ENCODE assay signal across 9 cellular contexts in genomic region chr6:24359640-24360454, GRCh38. TPM values are rescaled to one million over a fixed set of nuclear protein-coding genes. Genes with fewer than 3 reads are reported as not detected.
DNase-seq lines count a peak whose midpoint lies in the region; ATAC-seq and TF ChIP-seq lines count a peak whose summit lies in the region.
"Had no signal": no experiment of that assay in that cellular context is flagged by ENCODE, and none has a peak within 500 bp of the region (broad histone marks: within the 10 kb centered on the region; RNA-seq: fewer than 3 reads in every experiment).

No MANE protein-coding gene starts in this region.

- ATAC-seq in GM19372 (IDR thresholded peaks at IDR 0.05; ENCODE audit: low read depth, unreplicated experiment) (peak; percentile 70), HG03469 (IDR thresholded peaks at IDR 0.05; ENCODE audit: unreplicated experiment) (peak; percentile 81)

- DNase-seq in NCI-H526 (lab: John Stamatoyannopoulos, UW) (peak; percentile 95 to 96), dorsolateral prefrontal cortex (peak; percentile 40 to 87 (median 74))
- DNase-seq in activated CD4-positive, alpha-beta T cell treated with anti-CD3 and anti-CD28 coated beads, Interleukin-2, amount 50 U/mL, for 1 hour, result peak; percentile 78
- peak; percentile 85 for DNase-seq in stimulated activated CD4-positive, alpha-beta T cell treated with anti-CD3 and anti-CD28 coated beads, Interleukin-4, amount 100 ng/mL, for 1 hour

- H4K20me1 ChIP-seq in BLaER1, result no peaks in the 10 kb centered on the region

- H3K4me2 ChIP-seq in BLaER1, result peak overlapping the region; percentile 66

- intact Hi-C loops in dorsolateral prefrontal cortex (cut with DNase I), result loop anchor here in 1 of 2 donors (2.0 kb wide), 1 partner anchor 77 kb away; no protein-coding TSS in a partner anchor

- WGBS in liver, result 13% methylated on average over 55 of the region's 55 CpGs

- H3K4me1 ChIP-seq in BLaER1, result peaks cover 10% of the 10 kb centered on the region
- H3K4me1 ChIP-seq in liver (ENCODE audit: control insufficient read depth in 4 of 4, insufficient read depth in 4 of 4, low read length in 3 of 4), result peaks cover 6 to 18% (median 13%) of the 10 kb centered on the region in 4 donors

- H3K27me3 ChIP-seq in BLaER1 (no peaks in the 10 kb centered on the region), dorsolateral prefrontal cortex (peaks cover 0 to 19% (median 0%) of the 10 kb centered on the region in 45 donors), liver (ENCODE audit: control insufficient read depth in 4 of 4, insufficient read depth in 4 of 4, low read length in 3 of 4) (no peaks in the 10 kb centered on the region)

- TF ChIP-seq RAD21 in liver (IDR thresholded peaks at IDR 0.05), result peak; percentile 31 to 72

- H3K27ac ChIP-seq in BLaER1 (no peak overlapping the region), dorsolateral prefrontal cortex (peak overlapping the region in 39 of 59 donors; percentile 4 to 80 (median 50)), liver (ENCODE audit: low read depth in 1 of 2, low read length in 2 of 2) (no peak overlapping the region)

- no peak overlapping the region for H3K9ac ChIP-seq in BLaER1
- no peak overlapping the region for H3K9ac ChIP-seq in liver (ENCODE audit: low read depth in 1 of 2, low read length in 2 of 2)

- H3K36me3 ChIP-seq in BLaER1 (no peaks in the 10 kb centered on the region), liver (ENCODE audit: control insufficient read depth in 4 of 4, insufficient read depth in 3 of 4, low read depth in 1 of 4, low read length in 3 of 4) (no peaks in the 10 kb centered on the region)

- H3K4me3 ChIP-seq in BLaER1 (peak overlapping the region; percentile 55), dorsolateral prefrontal cortex (peak overlapping the region; percentile 33 to 77 (median 64)), liver (ENCODE audit: low read depth in 1 of 3, low read length in 3 of 3) (peak overlapping the region in 2 of 3 donors; percentile 13 to 46)

- H3K9me3 ChIP-seq in BLaER1 (peaks cover 14% of the 10 kb centered on the region), liver (ENCODE audit: control insufficient read depth in 4 of 4, low read length in 3 of 4) (no peaks in the 10 kb centered on the region)

- peak in 55 of 56 donors; percentile 20 to 73 (median 53) for TF ChIP-seq CTCF in dorsolateral prefrontal cortex (IDR thresholded peaks at IDR 0.05 in 54 of 56, conservative IDR thresholded peaks at IDR 0.05 in 2 of 56; ENCODE audit: low read depth in 1 of 56, partially characterized antibody in 56 of 56)
- peak; percentile 51 for TF ChIP-seq CTCF in liver (IDR thresholded peaks at IDR 0.05; ENCODE audit: low read depth, low read length, missing input control)

TF ChIP-seq in liver, 16 proteins besides CTCF, POLR2A, EP300 and RAD21:
- TF ChIP-seq TAF1 (conservative IDR thresholded peaks at IDR 0.05) (no peak), NR2F2 (IDR thresholded peaks at IDR 0.05) (no peak), HNF4A (conservative IDR thresholded peaks at IDR 0.05) (no peak), ZBTB33 (IDR thresholded peaks at IDR 0.05) (no peak), JUND (IDR thresholded peaks at IDR 0.05) (no peak), FOXA1 (IDR thresholded peaks at IDR 0.05) (no peak), RXRA (IDR thresholded peaks at IDR 0.05) (no peak), ATF3 (IDR thresholded peaks at IDR 0.05) (no peak), EGR1 (IDR thresholded peaks at IDR 0.05; ENCODE audit: low read depth in 2 of 2) (no peak), SP1 (IDR thresholded peaks at IDR 0.05) (no peak), FOXA2 (IDR thresholded peaks at IDR 0.05) (no peak), MAX (IDR thresholded peaks at IDR 0.05) (no peak)

RNA-seq across cellular contexts. Expression of gene DCDC2, which starts 2.0 kb away (rescaled TPM):
- total RNA-seq in dorsolateral prefrontal cortex (10 to 100 TPM in 1 of 120 experiments, 1 to 10 TPM in 111, under 1 TPM in 8; 0.28 to 11.1 (median 2.5) TPM), liver (10 to 100 TPM in 1 of 2 donors, 1 to 10 TPM in 1; 2.8 to 13.0 TPM)
- 1 to 10 TPM in 1 of 2 donors, under 1 TPM in 1; 0.51 to 1.3 TPM for polyA plus RNA-seq in liver
- total RNA-seq: T-helper 2 cell treated with Interferon-gamma antibody and Interleukin-4, amounts not matched to agents 100 ng/mL and 5 ng/mL, for 36 hours had no signal

RNA-seq across cellular contexts. Expression of gene MRS2, which starts 42.9 kb away (rescaled TPM):
- total RNA-seq in dorsolateral prefrontal cortex (10 to 100 TPM; 19.2 to 36.9 (median 29.7) TPM), liver (10 to 100 TPM; 13.3 to 20.1 TPM)
- 10 to 100 TPM; 10.1 to 14.5 TPM for polyA plus RNA-seq in liver

Comparison
In these comparisons a context has a peak if more than half of its experiments do, and no peak if none do; other contexts are left out.
1. H3K27ac ChIP-seq: peak in dorsolateral prefrontal cortex (39 of 59); none in BLaER1 (single experiment) and liver (0 of 2).
2. Peak in every context shown above with its lines, with median percentiles within 50 percentile points of each other: H3K4me3 ChIP-seq and DNase-seq.